In the genomic region with DNA sequence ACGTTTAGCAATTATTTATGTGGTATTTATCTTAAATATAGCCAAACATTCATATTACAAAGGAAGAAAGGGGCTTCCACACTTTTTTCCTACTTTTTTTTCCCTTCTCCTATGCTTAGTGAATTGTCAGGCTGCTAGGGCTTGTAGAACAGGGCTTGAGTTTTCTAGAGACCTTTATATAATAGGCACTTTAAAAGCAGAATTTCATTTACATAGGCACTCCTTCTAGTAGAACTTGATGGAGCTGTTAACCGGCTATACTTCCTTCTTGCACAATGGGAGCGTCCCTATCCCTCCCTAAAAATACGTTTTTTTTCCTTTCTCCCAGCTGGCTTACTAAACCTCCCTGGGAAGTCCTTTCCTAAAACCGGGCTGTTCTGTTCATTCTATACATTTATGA, we compare ENCODE assay signal across 1 cellular context.
TF ChIP-seq lines count a peak whose summit lies in the region.

No MANE protein-coding gene starts in this region.

TF ChIP-seq in K562, 482 proteins besides CTCF, POLR2A, EP300 and RAD21:
- TF ChIP-seq E2F3 (CRISPR knock-in tag; IDR thresholded peaks at IDR 0.05), result no peak
